In genomic region chr17:42025191-42025579, GRCh38 we compare ENCODE assay signal across 9 cellular contexts. TPM values are rescaled to one million over a fixed set of nuclear protein-coding genes. Genes with fewer than 3 reads are reported as not detected.
DNase-seq lines count a peak whose midpoint lies in the region; ATAC-seq and TF ChIP-seq lines count a peak whose summit lies in the region.
"Had no signal": no experiment of that assay in that cellular context is flagged by ENCODE, and none has a peak within 500 bp of the region (broad histone marks: within the 10 kb centered on the region; RNA-seq: fewer than 3 reads in every experiment).

No MANE protein-coding gene starts in this region.

- H3K27me3 ChIP-seq in GM23248 (replicated peaks; ENCODE audit: insufficient read depth) (no peaks in the 10 kb centered on the region), SU-DHL-6 (ENCODE audit: low read length) (no peaks in the 10 kb centered on the region), skeletal muscle satellite cell (ENCODE audit: control insufficient read depth, insufficient read depth, low read length) (no peaks in the 10 kb centered on the region)
- H3K27me3 ChIP-seq: brain microvascular endothelial cell had no signal

- TF ChIP-seq CTCF in SU-DHL-6 (IDR thresholded peaks at IDR 0.05; ENCODE audit: insufficient read depth, low read length, poor library complexity, severe bottlenecking), result no peak

- peak overlapping the region; percentile 62 for H3K4me2 ChIP-seq in GM23248 (ENCODE audit: unreplicated experiment)
- H3K4me2 ChIP-seq in SU-DHL-6 (ENCODE audit: low read depth, low read length, poor library complexity, severe bottlenecking), result peak overlapping the region; percentile 23
- H3K4me2 ChIP-seq in skeletal muscle satellite cell (ENCODE audit: low read length), result peak overlapping the region; percentile 35

- H3K9me3 ChIP-seq in GM23248 (ENCODE audit: low read depth) (no peaks in the 10 kb centered on the region), SU-DHL-6 (ENCODE audit: insufficient read depth, low read length) (no peaks in the 10 kb centered on the region), skeletal muscle satellite cell (replicated peaks; ENCODE audit: low read length) (no peaks in the 10 kb centered on the region)

- H3K27ac ChIP-seq in GM23248 (peak overlapping the region; percentile 44), SU-DHL-6 (ENCODE audit: low read depth, low read length) (no peak overlapping the region)

- intact Hi-C loops in left ventricle myocardium superior (cut with micrococcal nuclease), result no loop called here

- 63 to 69% methylated on average over 8 of the region's 8 CpGs for WGBS in GM23248 (ENCODE audit: low coverage in 1 of 2, low lambda C conversion rate in 2 of 2, missing lambda C conversion rate in 2 of 2), 2 experiments

- H4K20me1 ChIP-seq in GM23248 (ENCODE audit: insufficient read depth), result no peaks in the 10 kb centered on the region
- no peaks in the 10 kb centered on the region for H4K20me1 ChIP-seq in SU-DHL-6 (ENCODE audit: low read depth, low read length)

- ATAC-seq in left ventricle myocardium superior (peak; percentile 5), HG02938 (IDR thresholded peaks at IDR 0.05; ENCODE audit: unreplicated experiment) (no peak)

- H3F3A ChIP-seq in GM23248 (ENCODE audit: insufficient read depth) (peaks cover 28% of the 10 kb centered on the region), SU-DHL-6 (ENCODE audit: insufficient read depth) (no peaks in the 10 kb centered on the region)

- DNase-seq in GM23248 (no peak), left ventricle myocardium superior (no peak), NCI-H2081 (lab: John Stamatoyannopoulos, UW) (no peak), DMS153 (lab: John Stamatoyannopoulos, UW) (no peak)
- no peak for DNase-seq in activated naive CD4-positive, alpha-beta T cell treated with Interleukin-2 at 50 U/mL for 16 hours

- H3K4me1 ChIP-seq in GM23248 (ENCODE audit: insufficient read depth) (peaks cover 16% of the 10 kb centered on the region), skeletal muscle satellite cell (ENCODE audit: control insufficient read depth, insufficient read depth, low read length) (peaks cover 37% of the 10 kb centered on the region)

- H3K9me2 ChIP-seq in GM23248 (ENCODE audit: insufficient read depth) (no peaks in the 10 kb centered on the region), SU-DHL-6 (replicated peaks; ENCODE audit: insufficient read depth, low read length) (no peaks in the 10 kb centered on the region)

- in situ Hi-C loops in GM23248 (cut with MboI), result no loop called here

- peaks cover 19% of the 10 kb centered on the region for H3K79me2 ChIP-seq in GM23248 (ENCODE audit: insufficient read depth)
- H3K79me2 ChIP-seq in SU-DHL-6 (ENCODE audit: insufficient read depth, low read length), result peaks cover 9% of the 10 kb centered on the region

- 0 out of 2 replicates have a peak overlapping the region, but pooled peaks have one; percentile 38 for H2AFZ ChIP-seq in GM23248
- H2AFZ ChIP-seq in SU-DHL-6 (ENCODE audit: low read depth, low read length, severe bottlenecking), result no peak overlapping the region

- H3K36me3 ChIP-seq in GM23248 (ENCODE audit: low read depth) (no peaks in the 10 kb centered on the region; the same call in 1 of the 2 replicates), SU-DHL-6 (ENCODE audit: low read length) (no peaks in the 10 kb centered on the region), skeletal muscle satellite cell (ENCODE audit: insufficient read depth, low read length) (peaks cover 27% of the 10 kb centered on the region)

- H3K4me3 ChIP-seq in GM23248 (no peak overlapping the region), SU-DHL-6 (ENCODE audit: insufficient read depth, low read length, poor library complexity, severe bottlenecking) (no peak overlapping the region), skeletal muscle satellite cell (ENCODE audit: low read length) (peak overlapping the region; percentile 10)

- H3K9ac ChIP-seq in GM23248 (0 out of 2 replicates have a peak overlapping the region, but pooled peaks have one; percentile 21), SU-DHL-6 (ENCODE audit: low read length) (no peak overlapping the region), skeletal muscle satellite cell (ENCODE audit: low read depth, low read length) (peak overlapping the region; percentile 6)

RNA-seq across cellular contexts. Expression of gene NKIRAS2, which starts 5.3 kb away (rescaled TPM):
- total RNA-seq in GM23248 (2014; rRNA removed; shearing (Covaris generic)), result 70.8 and 71.2 TPM in 2 replicates
- polyA plus RNA-seq in GM23248 (2016; fragmentation: Nextera tagmentation; extraction: Ambion mirVana), result 66.5 and 67.5 TPM in 2 replicates
- total RNA-seq in left ventricle myocardium superior, result 44.8 TPM
- total RNA-seq in skeletal muscle satellite cell (2012; rRNA removed), result 21.5 and 27.5 TPM in 2 replicates

RNA-seq across cellular contexts. Expression of gene DNAJC7, which starts 7.9 kb away (rescaled TPM):
- total RNA-seq in GM23248 (2014; rRNA removed; shearing (Covaris generic)), result 61.6 and 71.3 TPM in 2 replicates
- polyA plus RNA-seq in GM23248 (2016; fragmentation: Nextera tagmentation; extraction: Ambion mirVana), result 69.3 and 73.5 TPM in 2 replicates
- 76.6 TPM for total RNA-seq in left ventricle myocardium superior
- 58.3 and 63.6 TPM in 2 replicates for total RNA-seq in skeletal muscle satellite cell (2012; rRNA removed)

RNA-seq across cellular contexts. Expression of gene C17orf113, which starts 25.2 kb away (rescaled TPM):
- total RNA-seq in GM23248 (2014; rRNA removed; shearing (Covaris generic)), result 0.13 TPM in 1 of 2 replicates, not detected in the other
- polyA plus RNA-seq in GM23248 (2016; fragmentation: Nextera tagmentation; extraction: Ambion mirVana), result not detected in 2 replicates
- total RNA-seq in left ventricle myocardium superior, result 0.52 TPM
- total RNA-seq in skeletal muscle satellite cell (2012; rRNA removed), result under 0.01 TPM in 2 replicates

RNA-seq across cellular contexts. Expression of gene CNP, which starts 58.6 kb away (rescaled TPM):
- 58.3 and 69.4 TPM in 2 replicates for total RNA-seq in GM23248 (2014; rRNA removed; shearing (Covaris generic))
- polyA plus RNA-seq in GM23248 (2016; fragmentation: Nextera tagmentation; extraction: Ambion mirVana), result 103 and 107 TPM in 2 replicates
- total RNA-seq in left ventricle myocardium superior, result 28.6 TPM
- 32.8 and 33.2 TPM in 2 replicates for total RNA-seq in skeletal muscle satellite cell (2012; rRNA removed)
